ENCODE assay signal across 7 cellular contexts in genomic region chr1:204513117-204513716, GRCh38. TPM values are rescaled to one million over a fixed set of nuclear protein-coding genes. Genes with fewer than 3 reads are reported as not detected.
DNase-seq lines count a peak whose midpoint lies in the region; ATAC-seq lines count a peak whose summit lies in the region.

No MANE protein-coding gene starts in this region.

- H3K4me3 Mint-ChIP-seq in IgD-negative memory B cell: peak overlapping the region; percentile 91 to 97 (median 94)
- H3K4me3 Mint-ChIP-seq in activated T-cell treated with anti-CD3 and anti-CD28 coated beads, Interleukin-2, amount 50 U/mL, for 4 hours: peak overlapping the region; percentile 88

- H3K27me3 Mint-ChIP-seq in IgD-negative memory B cell: no peaks in the 10 kb centered on the region
- no peaks in the 10 kb centered on the region for H3K27me3 Mint-ChIP-seq in activated T-cell treated with anti-CD3 and anti-CD28 coated beads, Interleukin-2, amount 50 U/mL, for 4 hours (ENCODE audit: low read depth)

- DNase-seq in activated T-cell treated with anti-CD3 and anti-CD28 coated beads, Interleukin-2, amount 50 U/mL, for 4 hours: peak; percentile 26
- DNase-seq in stimulated activated CD4-positive, alpha-beta T cell treated with anti-CD3 and anti-CD28 coated beads, Interleukin-4, amount 100 ng/mL, for 24 hours: peak; percentile 47
- no peak for DNase-seq in OCI-M1 (lab: John Stamatoyannopoulos, UW)
- no peak for DNase-seq in DMS79 treated with DMSO at 0.1 percent for 48 hours (lab: John Stamatoyannopoulos, UW)
- DNase-seq in NCI-H1436 treated with DMSO at 0.1 percent for 48 hours (lab: John Stamatoyannopoulos, UW): no peak

- H3K36me3 Mint-ChIP-seq in IgD-negative memory B cell: peaks cover 2% of the 10 kb centered on the region
- peaks cover 2% of the 10 kb centered on the region for H3K36me3 Mint-ChIP-seq in activated T-cell treated with anti-CD3 and anti-CD28 coated beads, Interleukin-2, amount 50 U/mL, for 4 hours (ENCODE audit: insufficient read depth)

- peak overlapping the region in 2 of 3 donors; percentile 96 to 100 for H3K27ac Mint-ChIP-seq in IgD-negative memory B cell

- H3K9me3 Mint-ChIP-seq in IgD-negative memory B cell: peaks cover 0 to 2% (median 0%) of the 10 kb centered on the region in 3 donors
- H3K9me3 Mint-ChIP-seq in activated T-cell treated with anti-CD3 and anti-CD28 coated beads, Interleukin-2, amount 50 U/mL, for 4 hours: no peaks in the 10 kb centered on the region

- peak; percentile 52 for ATAC-seq in GM19372 (IDR thresholded peaks at IDR 0.05; ENCODE audit: low read depth, unreplicated experiment)
- no peak for ATAC-seq in activated T-cell treated with anti-CD3 and anti-CD28 coated beads, Interleukin-2, amount 50 U/mL, for 4 hours

- peaks cover 28 to 36% (median 32%) of the 10 kb centered on the region in 3 donors for H3K4me1 Mint-ChIP-seq in IgD-negative memory B cell
- H3K4me1 Mint-ChIP-seq in activated T-cell treated with anti-CD3 and anti-CD28 coated beads, Interleukin-2, amount 50 U/mL, for 4 hours (ENCODE audit: low read depth): peaks cover 32% of the 10 kb centered on the region

RNA-seq across cellular contexts. Expression of gene MDM4, which starts 3.0 kb away (rescaled TPM):
- 23.9 TPM for polyA plus RNA-seq in IgD-negative memory B cell
- 10 to 100 TPM; 57.4 to 70.3 (median 66.0) TPM for total RNA-seq in activated T-cell treated with anti-CD3 and anti-CD28 coated beads, Interleukin-2, amount 50 U/mL, for 4 hours

RNA-seq across cellular contexts. Expression of gene PIK3C2B, which starts 18.6 kb away (rescaled TPM):
- polyA plus RNA-seq in IgD-negative memory B cell: 8.1 TPM
- 10 to 100 TPM; 13.6 to 18.1 (median 15.6) TPM for total RNA-seq in activated T-cell treated with anti-CD3 and anti-CD28 coated beads, Interleukin-2, amount 50 U/mL, for 4 hours

Comparison
In these comparisons a context has a peak if more than half of its experiments do, and no peak if none do; other contexts are left out.
1. DNase-seq: peak in activated T-cell treated with anti-CD3 and anti-CD28 coated beads, Interleukin-2, amount 50 U/mL, for 4 hours (single experiment) and stimulated activated CD4-positive, alpha-beta T cell treated with anti-CD3 and anti-CD28 coated beads, Interleukin-4, amount 100 ng/mL, for 24 hours (single experiment); none in OCI-M1 (single experiment), DMS79 treated with DMSO at 0.1 percent for 48 hours (single experiment) and NCI-H1436 treated with DMSO at 0.1 percent for 48 hours (single experiment).